Comparison of ENCODE assay signal across 9 cellular contexts in the genomic region with DNA sequence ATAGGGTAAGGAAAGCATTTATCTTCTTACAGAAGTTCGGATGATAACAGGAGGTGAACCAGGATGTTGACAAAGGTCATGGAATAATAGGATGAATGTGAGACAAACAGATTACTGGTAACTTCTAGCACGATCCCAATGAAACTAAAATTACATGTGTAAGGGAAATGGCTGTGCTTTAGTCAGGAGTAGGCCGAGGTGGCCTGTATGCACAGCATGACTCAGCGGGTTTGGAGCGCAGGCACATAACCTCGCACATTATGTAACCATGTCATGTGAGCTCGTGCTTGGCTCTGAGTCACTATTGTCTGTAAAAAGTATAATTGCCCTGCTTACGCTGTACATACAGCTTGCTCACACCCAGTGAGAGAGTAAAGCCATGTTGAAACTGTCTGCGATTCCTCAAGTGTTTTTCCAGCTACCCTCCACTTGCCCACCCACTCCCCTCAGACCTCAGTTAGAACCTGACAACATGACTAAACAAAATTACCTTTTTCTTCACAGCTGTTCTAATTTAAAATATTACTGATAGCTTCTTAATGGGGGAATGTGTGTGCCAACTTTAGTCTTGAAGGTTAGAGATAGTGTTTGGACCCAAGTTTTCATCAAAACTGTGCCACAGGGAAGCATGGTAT. TPM values are rescaled to one million over a fixed set of nuclear protein-coding genes. Genes with fewer than 3 reads are reported as not detected.
DNase-seq lines count a peak whose midpoint lies in the region; ATAC-seq and TF ChIP-seq lines count a peak whose summit lies in the region.
"Had no signal": no experiment of that assay in that cellular context is flagged by ENCODE, and none has a peak within 500 bp of the region (broad histone marks: within the 10 kb centered on the region; RNA-seq: fewer than 3 reads in every experiment).

No MANE protein-coding gene starts in this region.

- H3K4me1 ChIP-seq in Panc1 (ENCODE audit: control insufficient read depth, insufficient read depth, low read length) (peaks cover 6% of the 10 kb centered on the region; the same call in 1 of the 2 replicates), skeletal muscle tissue (ENCODE audit: control insufficient read depth in 3 of 3, insufficient read depth in 3 of 3, low read length in 3 of 3) (no peaks in the 10 kb centered on the region)

- peaks cover 2% of the 10 kb centered on the region for H3K4me1 Mint-ChIP-seq in activated CD4-positive, alpha-beta T cell treated with anti-CD3 and anti-CD28 coated beads, Interleukin-2, amount 10 ng/mL, durations not matched to agents 7 days and 5 days

- no peaks in the 10 kb centered on the region for H3K9me3 ChIP-seq in Panc1 (ENCODE audit: control insufficient read depth, insufficient read depth, low read depth, low read length)
- no peaks in the 10 kb centered on the region for H3K9me3 ChIP-seq in skeletal muscle tissue (ENCODE audit: control insufficient read depth in 3 of 3, low read length in 3 of 3)
- H3K9me3 ChIP-seq: heart right ventricle had no signal

- CTCF ChIA-PET in activated CD4-positive, alpha-beta T cell treated with anti-CD3 and anti-CD28 coated beads, Interleukin-2, amount 10 ng/mL, durations not matched to agents 7 days and 5 days (lab: Charles Lee), result interaction anchor here (0.7 kb wide), 1 partner anchor 803 kb away, joined by 4 read pairs; no protein-coding TSS in a partner anchor
- CTCF ChIA-PET in Panc1 (lab: Charles Lee), result no interaction called here

- no peak overlapping the region for H3K4me3 Mint-ChIP-seq in activated CD4-positive, alpha-beta T cell treated with anti-CD3 and anti-CD28 coated beads, Interleukin-2, amount 10 ng/mL, durations not matched to agents 7 days and 5 days

- in situ Hi-C loops in Panc1 (cut with HindIII; ENCODE audit: low pct_unique_long_range_greater_than_20kb, low sequenced_read_pairs), result no loop called here

- H3K27me3 Mint-ChIP-seq in activated CD4-positive, alpha-beta T cell treated with anti-CD3 and anti-CD28 coated beads, Interleukin-2, amount 10 ng/mL, durations not matched to agents 7 days and 5 days, result no peaks in the 10 kb centered on the region

- H3K9ac ChIP-seq in skeletal muscle tissue (ENCODE audit: low read depth in 1 of 3, low read length in 3 of 3), result no peak overlapping the region

- TF ChIP-seq CTCF in Panc1 (IDR thresholded peaks at IDR 0.05) (no peak), fibroblast of villous mesenchyme (IDR thresholded peaks at IDR 0.05; ENCODE audit: insufficient read depth, low read depth, low read length) (no peak)

- intact Hi-C loops in Panc1 (cut with micrococcal nuclease; ENCODE audit: unreplicated experiment), result no loop called here

- H3K27ac Mint-ChIP-seq in activated CD4-positive, alpha-beta T cell treated with anti-CD3 and anti-CD28 coated beads, Interleukin-2, amount 10 ng/mL, durations not matched to agents 7 days and 5 days, result no peak overlapping the region

- H3K36me3 Mint-ChIP-seq in activated CD4-positive, alpha-beta T cell treated with anti-CD3 and anti-CD28 coated beads, Interleukin-2, amount 10 ng/mL, durations not matched to agents 7 days and 5 days (ENCODE audit: low read depth), result peaks cover 50% of the 10 kb centered on the region

- H3K9me3 Mint-ChIP-seq in activated CD4-positive, alpha-beta T cell treated with anti-CD3 and anti-CD28 coated beads, Interleukin-2, amount 10 ng/mL, durations not matched to agents 7 days and 5 days, result peaks cover 12% of the 10 kb centered on the region

- H3K4me3 ChIP-seq in Panc1 (ENCODE audit: low read depth in 2 of 2, low read length in 2 of 2) (no peak overlapping the region), fibroblast of villous mesenchyme (ENCODE audit: low read depth, low read length) (no peak overlapping the region), skeletal muscle tissue (ENCODE audit: low read length in 3 of 3) (no peak overlapping the region)
- H3K4me3 ChIP-seq: heart right ventricle had no signal

- H3K27ac ChIP-seq in Panc1 (ENCODE audit: low read length) (peak overlapping the region; percentile 76), skeletal muscle tissue (ENCODE audit: low read depth, low read length) (peak overlapping the region; percentile 16)

- BruUV-seq in Panc1 (replicated peaks; lab: Mats Ljungman, UMichigan), result TSS peak; percentile 5

- ATAC-seq in Panc1 (peak; percentile 97), GM19455 (IDR thresholded peaks at IDR 0.05; ENCODE audit: unreplicated experiment) (no peak), HG03159 (IDR thresholded peaks at IDR 0.05; ENCODE audit: unreplicated experiment) (no peak), HG02571 (IDR thresholded peaks at IDR 0.05; ENCODE audit: unreplicated experiment) (no peak)

- H3K27me3 ChIP-seq in Panc1 (ENCODE audit: control insufficient read depth, insufficient read depth, low read length) (no peaks in the 10 kb centered on the region), skeletal muscle tissue (ENCODE audit: control insufficient read depth in 3 of 3, insufficient read depth in 3 of 3, low read length in 3 of 3) (no peaks in the 10 kb centered on the region)
- H3K27me3 ChIP-seq: heart right ventricle had no signal

- H3K36me3 ChIP-seq in Panc1 (ENCODE audit: control insufficient read depth, insufficient read depth, low read length) (peaks cover 6% of the 10 kb centered on the region), skeletal muscle tissue (ENCODE audit: control insufficient read depth in 3 of 3, insufficient read depth in 3 of 3, low read length in 3 of 3) (peaks cover 0 to 9% (median 2%) of the 10 kb centered on the region in 3 donors)

- DNase-seq in activated CD4-positive, alpha-beta T cell treated with anti-CD3 and anti-CD28 coated beads for 48 hours, result peak; percentile 44
- DNase-seq in activated CD4-positive, alpha-beta T cell treated with anti-CD3 and anti-CD28 coated beads, Interleukin-2, amount 10 ng/mL, durations not matched to agents 7 days and 5 days, result no peak
- DNase-seq in Panc1 (ENCODE audit: low read depth, low spot score) (peak; percentile 95), fibroblast of villous mesenchyme (ENCODE audit: low read depth) (peak; percentile 93)

- POLR2A ChIA-PET in activated CD4-positive, alpha-beta T cell treated with anti-CD3 and anti-CD28 coated beads, Interleukin-2, amount 10 ng/mL, durations not matched to agents 7 days and 5 days (lab: Charles Lee), result no interaction called here
- POLR2A ChIA-PET in Panc1 (lab: Charles Lee), result no interaction called here

RNA-seq across cellular contexts. Expression of a gene that starts 8.2 kb away (rescaled TPM):
- 10 to 100 TPM; 26.8 to 27.3 TPM for total RNA-seq in activated CD4-positive, alpha-beta T cell treated with anti-CD3 and anti-CD28 coated beads, Interleukin-2, amount 10 ng/mL, durations not matched to agents 7 days and 5 days
- total RNA-seq in Panc1 (2021; ENCODE audit: unreplicated experiment) (31.7 TPM), fibroblast of villous mesenchyme (4.8 and 9.9 TPM in 2 replicates), skeletal muscle tissue (5.2 TPM)
- 12.4 TPM for polyA plus RNA-seq in Panc1 (2012; ENCODE audit: insufficient read length)

RNA-seq across cellular contexts. Expression of a gene that starts 14.5 kb away (rescaled TPM):
- not detected for total RNA-seq in activated CD4-positive, alpha-beta T cell treated with anti-CD3 and anti-CD28 coated beads, Interleukin-2, amount 10 ng/mL, durations not matched to agents 7 days and 5 days
- 6.5 TPM for total RNA-seq in Panc1 (2021; ENCODE audit: unreplicated experiment)
- 7.8 TPM for polyA plus RNA-seq in Panc1 (2012; ENCODE audit: insufficient read length)
- not detected in 2 replicates for total RNA-seq in fibroblast of villous mesenchyme
- total RNA-seq in skeletal muscle tissue, result 1.6 TPM
- total RNA-seq: heart right ventricle had no signal
